In the genomic region with DNA sequence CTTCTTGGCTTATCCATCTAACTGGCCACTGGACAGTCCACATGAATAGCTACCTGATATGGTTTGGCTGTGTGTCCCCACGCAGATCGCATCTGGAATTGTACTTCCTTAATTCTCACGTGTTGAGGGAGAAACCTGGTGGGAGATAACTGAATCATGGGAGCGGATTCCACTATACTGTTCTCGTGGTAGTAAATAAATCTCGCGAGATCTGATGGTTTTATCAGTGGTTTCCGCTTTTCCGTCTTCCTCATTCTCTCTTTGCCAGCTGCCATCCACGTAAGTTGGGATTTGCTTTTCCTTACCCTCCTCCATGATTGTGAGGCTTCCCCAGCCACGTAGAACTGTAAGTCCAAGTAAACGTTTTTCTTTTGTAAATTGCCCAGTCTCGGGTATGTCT, we compare ENCODE assay signal across 5 cellular contexts.
DNase-seq lines count a peak whose midpoint lies in the region; TF ChIP-seq lines count a peak whose summit lies in the region.
"Not testable (repeated sequence)": the region's sequence is repeated elsewhere in the genome, so short reads cannot be mapped to it uniquely, and the experiment has no call there.

No MANE protein-coding gene starts in this region.

- WGBS in testis, 2 donors: 68 to 69% methylated on average over 13 of the region's 13 CpGs

- peak overlapping the region in 1 of 2 donors; percentile 43 for H3K4me3 ChIP-seq in testis

- in situ Hi-C loops in SK-MEL-5 (cut with HindIII; ENCODE audit: low pct_unique_long_range_greater_than_20kb, low sequenced_read_pairs): not testable (repeated sequence)

- not testable (repeated sequence) for TF ChIP-seq POLR2A in testis (IDR thresholded peaks at IDR 0.05)

- not testable (repeated sequence) for H3K27me3 ChIP-seq in testis

- not testable (repeated sequence) for H3K36me3 ChIP-seq in testis (ENCODE audit: low read depth, missing control alignments)

- H3K9me3 ChIP-seq in testis: not testable (repeated sequence)

- DNase-seq in A172 (ENCODE audit: low spot score): peak; percentile 20
- DNase-seq in H4 (ENCODE audit: low spot score): peak; percentile 80
- peak; percentile 18 for DNase-seq in NCI-H748 (lab: John Stamatoyannopoulos, UW; ENCODE audit: unreplicated experiment)
- peak; percentile 1 for DNase-seq in SK-MEL-5 (ENCODE audit: low read depth, low spot score)
- DNase-seq in testis: peak; percentile 13

- intact Hi-C loops in testis (cut with DNase I; ENCODE audit: low total_unique reads): not testable (repeated sequence)

- not testable (repeated sequence) for H3K4me1 ChIP-seq in testis

- H3K27ac ChIP-seq in testis: not testable (repeated sequence)

- TF ChIP-seq CTCF in testis (IDR thresholded peaks at IDR 0.05): not testable (repeated sequence)

Comparison
In these comparisons a context has a peak if more than half of its experiments do, and no peak if none do; other contexts are left out.
1. DNase-seq: peak in every context shown above with its lines; median percentile 80 in H4; 20 in A172; 18 in NCI-H748; 13 in testis; 1 in SK-MEL-5.